ENCODE assay signal across 12 cellular contexts in the genomic region with DNA sequence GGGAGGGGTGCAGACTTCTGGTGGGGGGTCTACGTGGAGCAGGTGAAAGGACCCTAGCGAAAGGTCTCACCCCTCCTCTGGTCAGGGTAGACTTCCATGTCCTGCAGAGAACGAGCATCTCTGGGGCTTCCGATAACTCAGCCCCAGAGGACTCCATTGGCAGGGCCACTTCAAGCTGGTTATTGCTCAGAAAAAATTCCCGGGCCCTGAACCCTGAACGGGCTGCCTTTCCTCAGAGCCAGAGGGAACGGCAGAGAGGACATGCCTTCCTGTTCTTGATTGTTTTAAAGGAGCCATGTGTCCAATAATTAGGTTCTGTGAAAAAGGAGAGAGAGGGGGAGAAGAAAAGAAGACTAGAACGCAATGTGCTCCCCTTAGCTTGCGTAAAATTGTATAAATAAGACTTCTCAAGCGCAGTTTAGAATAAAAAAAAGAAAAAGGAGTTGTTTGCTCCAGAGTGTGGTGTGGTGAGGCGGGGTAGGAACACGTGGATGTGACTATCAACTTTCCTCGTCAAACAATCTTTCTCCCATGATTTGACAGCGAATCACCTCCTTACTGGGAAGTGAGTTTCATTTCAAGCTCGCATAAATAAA.
DNase-seq lines count a peak whose midpoint lies in the region; ATAC-seq and TF ChIP-seq lines count a peak whose summit lies in the region.
"Had no signal": no experiment of that assay in that cellular context is flagged by ENCODE, and none has a peak within 500 bp of the region (broad histone marks: within the 10 kb centered on the region; RNA-seq: fewer than 3 reads in every experiment).

No MANE protein-coding gene starts in this region.

- no peak overlapping the region for H3K9ac ChIP-seq in rectal smooth muscle tissue (ENCODE audit: low read length)

- CTCF ChIA-PET in GM10248 (lab: Yijun Ruan, JAX) = interaction anchor here (0.7 to 1.4 kb wide), 5 partner anchors 9 to 54 kb away, joined by 3 to 4 read pairs (median 3); no protein-coding TSS in a partner anchor

- intact Hi-C loops in Right ventricle myocardium superior (cut with DNase I) = no loop called here

- peak; percentile 84 for ATAC-seq in Right ventricle myocardium superior (ENCODE audit: poor library complexity)
- no peak for ATAC-seq in HG03139 (IDR thresholded peaks at IDR 0.05; ENCODE audit: unreplicated experiment)
- no peak for ATAC-seq in left lobe of liver

- H3K36me3 ChIP-seq in SJSA1 (no peaks in the 10 kb centered on the region), rectal smooth muscle tissue (ENCODE audit: control insufficient read depth, insufficient read depth, low read length) (no peaks in the 10 kb centered on the region), H7 (replicated peaks; ENCODE audit: control insufficient read depth, insufficient read depth, low read length) (no peaks in the 10 kb centered on the region)

- peaks cover 25% of the 10 kb centered on the region for H3K4me1 ChIP-seq in SJSA1 (replicated peaks)
- H3K4me1 ChIP-seq in rectal smooth muscle tissue (ENCODE audit: control insufficient read depth, insufficient read depth, low read length) = peaks cover 3% of the 10 kb centered on the region

- POLR2A ChIA-PET in GM10248 (lab: Yijun Ruan, JAX) = interaction anchor here (0.6 kb wide), 1 partner anchor 8 kb away, joined by 5 read pairs; no protein-coding TSS in a partner anchor

- TF ChIP-seq CTCF in GM10248 (IDR thresholded peaks at IDR 0.05; ENCODE audit: control extremely low read depth, extremely low read depth, low read depth, missing control alignments) = no peak

- DNase-seq in EL (peak; percentile 74), SJSA1 (ENCODE audit: low read depth in 1 of 2, low spot score in 2 of 2) (peak in 1 of 2 experiments; percentile 29), Right ventricle myocardium superior (peak; percentile 46), H7 (no peak), GM10248 (ENCODE audit: extremely low spot score) (no peak), left lobe of liver (ENCODE audit: low spot score) (no peak)
- DNase-seq: activated T-cell treated with anti-CD3 and anti-CD28 coated beads, Interleukin-2, amount 50 U/mL, for 1 hour; KG1; SHP77 treated with DMSO at 0.1 percent for 48 hours had no signal

- H3K27me3 ChIP-seq in SJSA1 (replicated peaks) (no peaks in the 10 kb centered on the region), rectal smooth muscle tissue (ENCODE audit: control insufficient read depth, insufficient read depth, low read length) (no peaks in the 10 kb centered on the region), H7 (ENCODE audit: control insufficient read depth, insufficient read depth, low read length) (no peaks in the 10 kb centered on the region)

- H3K9me3 ChIP-seq in SJSA1 (replicated peaks) = no peaks in the 10 kb centered on the region

- H3K27ac ChIP-seq in SJSA1 (peak overlapping the region; percentile 73), rectal smooth muscle tissue (ENCODE audit: low read depth, low read length) (peak overlapping the region; percentile 49)

- H3K4me3 ChIP-seq in SJSA1 (no peak overlapping the region), rectal smooth muscle tissue (ENCODE audit: low read length) (peak overlapping the region; percentile 30), H7 (ENCODE audit: insufficient read depth, low read depth, low read length) (no peak overlapping the region)
- H3K4me3 ChIP-seq: skin epidermis had no signal

Comparison
In these comparisons a context has a peak if more than half of its experiments do, and no peak if none do; other contexts are left out.
1. DNase-seq: peak in EL (single experiment) and Right ventricle myocardium superior (single experiment); none in H7 (single experiment), GM10248 (single experiment) and left lobe of liver (single experiment).